In genomic region chr17:49748791-49749190, GRCh38 we compare ENCODE assay signal across 8 cellular contexts. TPM values are rescaled to one million over a fixed set of nuclear protein-coding genes. Genes with fewer than 3 reads are reported as not detected.
A peak's percentile ranks its signal among the peaks of the same experiment; 100 is the strongest.
DNase-seq lines count a peak whose midpoint lies in the region; ATAC-seq, FAIRE-seq and TF ChIP-seq lines count a peak whose summit lies in the region.

No MANE protein-coding gene starts in this region.

- TF ChIP-seq CTCF in D721Med (IDR thresholded peaks at IDR 0.05; ENCODE audit: insufficient read depth, missing control alignments) = no peak

- H3K4me1 Mint-ChIP-seq in activated naive CD8-positive, alpha-beta T cell treated with anti-CD3 and anti-CD28 coated beads, Interleukin-2, amount 50 U/mL, for 24 hours = peaks cover 84% of the 10 kb centered on the region
- peaks cover 87% of the 10 kb centered on the region for H3K4me1 Mint-ChIP-seq in stimulated activated naive CD8-positive, alpha-beta T cell treated with anti-CD3 and anti-CD28 coated beads, Interleukin-15, Interleukin-2, amounts not matched to agents 100 ng/mL and 50 ng/mL, for 24 hours (ENCODE audit: low read depth)

- peak overlapping the region; percentile 32 for H3K4me3 Mint-ChIP-seq in activated naive CD8-positive, alpha-beta T cell treated with anti-CD3 and anti-CD28 coated beads, Interleukin-2, amount 50 U/mL, for 24 hours
- H3K4me3 Mint-ChIP-seq in stimulated activated naive CD8-positive, alpha-beta T cell treated with anti-CD3 and anti-CD28 coated beads, Interleukin-15, Interleukin-2, amounts not matched to agents 100 ng/mL and 50 ng/mL, for 24 hours = peak overlapping the region; percentile 14

- H3K27me3 Mint-ChIP-seq in activated naive CD8-positive, alpha-beta T cell treated with anti-CD3 and anti-CD28 coated beads, Interleukin-2, amount 50 U/mL, for 24 hours = no peaks in the 10 kb centered on the region
- H3K27me3 Mint-ChIP-seq in stimulated activated naive CD8-positive, alpha-beta T cell treated with anti-CD3 and anti-CD28 coated beads, Interleukin-15, Interleukin-2, amounts not matched to agents 100 ng/mL and 50 ng/mL, for 24 hours = no peaks in the 10 kb centered on the region

- ATAC-seq in HG02642 (IDR thresholded peaks at IDR 0.05; ENCODE audit: poor library complexity, unreplicated experiment) = peak; percentile 73
- peak; percentile 94 for ATAC-seq in activated naive CD8-positive, alpha-beta T cell treated with anti-CD3 and anti-CD28 coated beads, Interleukin-2, amount 50 U/mL, for 24 hours

- H3K27ac Mint-ChIP-seq in activated naive CD8-positive, alpha-beta T cell treated with anti-CD3 and anti-CD28 coated beads, Interleukin-2, amount 50 U/mL, for 24 hours = peak overlapping the region; percentile 89
- peak overlapping the region; percentile 89 for H3K27ac Mint-ChIP-seq in stimulated activated naive CD8-positive, alpha-beta T cell treated with anti-CD3 and anti-CD28 coated beads, Interleukin-15, Interleukin-2, amounts not matched to agents 100 ng/mL and 50 ng/mL, for 24 hours

- TF ChIP-seq POLR2A in GM12891 (IDR thresholded peaks at IDR 0.05; ENCODE audit: low read depth, low read length) = peak; percentile 55; the same call in 1 of the 2 replicates

- in situ Hi-C loops in KBM-7 (cut with MboI; ENCODE audit: low pct_unique_long_range_greater_than_20kb, low sequenced_read_pairs) = no loop called here

- peaks cover 1% of the 10 kb centered on the region for H3K36me3 Mint-ChIP-seq in activated naive CD8-positive, alpha-beta T cell treated with anti-CD3 and anti-CD28 coated beads, Interleukin-2, amount 50 U/mL, for 24 hours (ENCODE audit: low read depth)
- peaks cover 22% of the 10 kb centered on the region for H3K36me3 Mint-ChIP-seq in stimulated activated naive CD8-positive, alpha-beta T cell treated with anti-CD3 and anti-CD28 coated beads, Interleukin-15, Interleukin-2, amounts not matched to agents 100 ng/mL and 50 ng/mL, for 24 hours (ENCODE audit: low read depth)

- no peaks in the 10 kb centered on the region for H3K9me3 Mint-ChIP-seq in activated naive CD8-positive, alpha-beta T cell treated with anti-CD3 and anti-CD28 coated beads, Interleukin-2, amount 50 U/mL, for 24 hours
- H3K9me3 Mint-ChIP-seq in stimulated activated naive CD8-positive, alpha-beta T cell treated with anti-CD3 and anti-CD28 coated beads, Interleukin-15, Interleukin-2, amounts not matched to agents 100 ng/mL and 50 ng/mL, for 24 hours = no peaks in the 10 kb centered on the region

- FAIRE-seq in GM12891 (lab: Jason Lieb, UNC) = peak; percentile 96
- FAIRE-seq in urothelium cell line (lab: Jason Lieb, UNC) = no peak
- FAIRE-seq in D721Med (lab: Jason Lieb, UNC) = no peak

- DNase-seq in GM12891 (ENCODE audit: insufficient read length, low spot score) = peak; percentile 44
- peak; percentile 75 for DNase-seq in RPMI8226
- DNase-seq in activated naive CD8-positive, alpha-beta T cell treated with anti-CD3 and anti-CD28 coated beads, Interleukin-2, amount 50 U/mL, for 24 hours = peak; percentile 56
- DNase-seq in KBM-7 = no peak
- no peak for DNase-seq in urothelium cell line (ENCODE audit: low spot score)
- DNase-seq in D721Med (ENCODE audit: insufficient read length, low spot score) = no peak

TF ChIP-seq in GM12891, 5 proteins besides CTCF, POLR2A, EP300 and RAD21:
- no peak for TF ChIP-seq TAF1 (IDR thresholded peaks at IDR 0.05; ENCODE audit: low read depth, low read length)
- TF ChIP-seq POU2F2 (IDR thresholded peaks at IDR 0.05; ENCODE audit: low read depth, low read length) = peak; percentile 78
- no peak for TF ChIP-seq SPI1 (IDR thresholded peaks at IDR 0.05; ENCODE audit: low read depth, low read length)
- TF ChIP-seq POLR2AphosphoS5 (IDR thresholded peaks at IDR 0.05; ENCODE audit: low read depth, low read length) = 0 out of 2 replicates have a peak, but pooled peaks have one; percentile 36
- TF ChIP-seq PAX5 (IDR thresholded peaks at IDR 0.05; ENCODE audit: insufficient read depth, low read length, severe bottlenecking) = no peak

RNA-seq across cellular contexts. Expression of gene FAM117A, which starts 15.1 kb away (rescaled TPM):
- 24.3 TPM for polyA plus RNA-seq in GM12891 (2012; ENCODE audit: low read depth, missing spikeins)

RNA-seq across cellular contexts. Expression of gene KAT7, which starts 39.7 kb away (rescaled TPM):
- polyA plus RNA-seq in GM12891 (2012; ENCODE audit: low read depth, missing spikeins) = 24.2 TPM

RNA-seq across cellular contexts. Expression of gene SLC35B1, which starts 41.0 kb away (rescaled TPM):
- 30.7 TPM for polyA plus RNA-seq in GM12891 (2012; ENCODE audit: low read depth, missing spikeins)

Comparison
In these comparisons a context has a peak if more than half of its experiments do, and no peak if none do; other contexts are left out.
1. DNase-seq: peak in GM12891 (single experiment), RPMI8226 (single experiment) and activated naive CD8-positive, alpha-beta T cell treated with anti-CD3 and anti-CD28 coated beads, Interleukin-2, amount 50 U/mL, for 24 hours (single experiment); none in KBM-7 (single experiment), urothelium cell line (single experiment) and D721Med (single experiment).